1 cellular context compared by ENCODE assay signal in the genomic region with DNA sequence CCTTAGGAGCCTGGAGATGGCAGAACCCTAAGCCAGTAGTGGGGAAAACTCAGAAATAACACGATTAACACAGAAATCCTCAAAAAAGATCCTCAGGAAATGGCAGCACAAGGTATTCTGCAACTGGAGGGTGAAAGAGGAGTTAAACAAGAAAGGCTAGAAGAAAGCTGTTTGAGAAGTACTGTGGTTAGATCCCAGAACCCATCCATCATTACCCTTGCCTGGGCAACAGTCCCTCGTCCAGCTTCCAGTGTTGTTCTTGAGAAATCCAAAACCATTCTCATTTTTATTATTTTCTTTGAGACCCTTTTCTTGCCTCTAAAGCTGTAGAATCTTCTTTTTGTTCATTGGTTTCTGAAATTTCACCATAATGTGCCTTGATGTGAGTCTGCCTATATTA.
TF ChIP-seq lines count a peak whose summit lies in the region.

No MANE protein-coding gene starts in this region.

TF ChIP-seq in GM23338, 12 proteins besides CTCF, POLR2A, EP300 and RAD21 (continued from another document):
- TF ChIP-seq, protein P1, sequence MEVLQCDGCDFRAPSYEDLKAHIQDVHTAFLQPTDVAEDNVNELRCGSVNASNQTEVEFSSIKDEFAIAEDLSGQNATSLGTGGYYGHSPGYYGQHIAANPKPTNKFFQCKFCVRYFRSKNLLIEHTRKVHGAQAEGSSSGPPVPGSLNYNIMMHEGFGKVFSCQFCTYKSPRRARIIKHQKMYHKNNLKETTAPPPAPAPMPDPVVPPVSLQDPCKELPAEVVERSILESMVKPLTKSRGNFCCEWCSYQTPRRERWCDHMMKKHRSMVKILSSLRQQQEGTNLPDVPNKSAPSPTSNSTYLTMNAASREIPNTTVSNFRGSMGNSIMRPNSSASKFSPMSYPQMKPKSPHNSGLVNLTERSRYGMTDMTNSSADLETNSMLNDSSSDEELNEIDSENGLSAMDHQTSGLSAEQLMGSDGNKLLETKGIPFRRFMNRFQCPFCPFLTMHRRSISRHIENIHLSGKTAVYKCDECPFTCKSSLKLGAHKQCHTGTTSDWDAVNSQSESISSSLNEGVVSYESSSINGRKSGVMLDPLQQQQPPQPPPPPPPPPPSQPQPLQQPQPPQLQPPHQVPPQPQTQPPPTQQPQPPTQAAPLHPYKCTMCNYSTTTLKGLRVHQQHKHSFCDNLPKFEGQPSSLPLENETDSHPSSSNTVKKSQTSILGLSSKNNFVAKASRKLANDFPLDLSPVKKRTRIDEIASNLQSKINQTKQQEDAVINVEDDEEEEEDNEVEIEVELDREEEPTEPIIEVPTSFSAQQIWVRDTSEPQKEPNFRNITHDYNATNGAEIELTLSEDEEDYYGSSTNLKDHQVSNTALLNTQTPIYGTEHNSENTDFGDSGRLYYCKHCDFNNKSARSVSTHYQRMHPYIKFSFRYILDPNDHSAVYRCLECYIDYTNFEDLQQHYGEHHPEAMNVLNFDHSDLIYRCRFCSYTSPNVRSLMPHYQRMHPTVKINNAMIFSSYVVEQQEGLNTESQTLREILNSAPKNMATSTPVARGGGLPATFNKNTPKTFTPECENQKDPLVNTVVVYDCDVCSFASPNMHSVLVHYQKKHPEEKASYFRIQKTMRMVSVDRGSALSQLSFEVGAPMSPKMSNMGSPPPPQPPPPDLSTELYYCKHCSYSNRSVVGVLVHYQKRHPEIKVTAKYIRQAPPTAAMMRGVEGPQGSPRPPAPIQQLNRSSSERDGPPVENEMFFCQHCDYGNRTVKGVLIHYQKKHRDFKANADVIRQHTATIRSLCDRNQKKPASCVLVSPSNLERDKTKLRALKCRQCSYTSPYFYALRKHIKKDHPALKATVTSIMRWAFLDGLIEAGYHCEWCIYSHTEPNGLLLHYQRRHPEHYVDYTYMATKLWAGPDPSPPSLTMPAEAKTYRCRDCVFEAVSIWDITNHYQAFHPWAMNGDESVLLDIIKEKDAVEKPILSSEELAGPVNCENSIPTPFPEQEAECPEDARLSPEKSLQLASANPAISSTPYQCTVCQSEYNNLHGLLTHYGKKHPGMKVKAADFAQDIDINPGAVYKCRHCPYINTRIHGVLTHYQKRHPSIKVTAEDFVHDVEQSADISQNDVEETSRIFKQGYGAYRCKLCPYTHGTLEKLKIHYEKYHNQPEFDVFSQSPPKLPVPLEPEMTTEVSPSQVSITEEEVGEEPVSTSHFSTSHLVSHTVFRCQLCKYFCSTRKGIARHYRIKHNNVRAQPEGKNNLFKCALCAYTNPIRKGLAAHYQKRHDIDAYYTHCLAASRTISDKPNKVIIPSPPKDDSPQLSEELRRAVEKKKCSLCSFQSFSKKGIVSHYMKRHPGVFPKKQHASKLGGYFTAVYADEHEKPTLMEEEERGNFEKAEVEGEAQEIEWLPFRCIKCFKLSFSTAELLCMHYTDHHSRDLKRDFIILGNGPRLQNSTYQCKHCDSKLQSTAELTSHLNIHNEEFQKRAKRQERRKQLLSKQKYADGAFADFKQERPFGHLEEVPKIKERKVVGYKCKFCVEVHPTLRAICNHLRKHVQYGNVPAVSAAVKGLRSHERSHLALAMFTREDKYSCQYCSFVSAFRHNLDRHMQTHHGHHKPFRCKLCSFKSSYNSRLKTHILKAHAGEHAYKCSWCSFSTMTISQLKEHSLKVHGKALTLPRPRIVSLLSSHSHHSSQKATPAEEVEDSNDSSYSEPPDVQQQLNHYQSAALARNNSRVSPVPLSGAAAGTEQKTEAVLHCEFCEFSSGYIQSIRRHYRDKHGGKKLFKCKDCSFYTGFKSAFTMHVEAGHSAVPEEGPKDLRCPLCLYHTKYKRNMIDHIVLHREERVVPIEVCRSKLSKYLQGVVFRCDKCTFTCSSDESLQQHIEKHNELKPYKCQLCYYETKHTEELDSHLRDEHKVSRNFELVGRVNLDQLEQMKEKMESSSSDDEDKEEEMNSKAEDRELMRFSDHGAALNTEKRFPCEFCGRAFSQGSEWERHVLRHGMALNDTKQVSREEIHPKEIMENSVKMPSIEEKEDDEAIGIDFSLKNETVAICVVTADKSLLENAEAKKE (CRISPR knock-in tag; IDR thresholded peaks at IDR 0.05) = no peak
